In genomic region chr12:69115099-69115498, GRCh38 we compare ENCODE assay signal across 35 cellular contexts.
"Had no signal": no experiment of that assay in that cellular context is flagged by ENCODE, and none has a peak within 500 bp of the region (broad histone marks: within the 10 kb centered on the region; RNA-seq: fewer than 3 reads in every experiment).

No MANE protein-coding gene starts in this region.

- DNase-seq: Karpas-422, Kasumi-1, MG63, MM.1S, MV-4-11, NCI-H1048, NCI-H1092, NCI-H1092 treated with DMSO at 0.1 percent for 48 hours, NCI-H1105, NCI-H1105 treated with DMSO at 0.1 percent for 48 hours, NCI-H1417, NCI-H1417 treated with DMSO at 0.1 percent for 48 hours, NCI-H1436, NCI-H1436 treated with DMSO at 0.1 percent for 48 hours, NCI-H146, NCI-H1694, NCI-H1694 treated with DMSO at 0.1 percent for 48 hours, NCI-H187, NCI-H187 treated with DMSO at 0.1 percent for 48 hours, NCI-H1930, NCI-H2029, NCI-H2029 treated with DMSO at 0.1 percent for 48 hours, NCI-H2081, NCI-H2081 treated with DMSO at 0.1 percent for 48 hours, NCI-H2107, NCI-H2171, NCI-H2171 treated with DMSO at 0.1 percent for 48 hours, NCI-H2227 treated with DMSO at 0.1 percent for 48 hours, NCI-H226, NCI-H345, NCI-H446, NCI-H446 treated with DMSO at 0.1 percent for 48 hours, NCI-H510A, NCI-H510A treated with DMSO at 0.1 percent for 48 hours, NCI-H524 had no signal

- H3K36me3 ChIP-seq: MG63 had no signal

- H3K4me3 ChIP-seq: MG63 had no signal

- H3K27me3 ChIP-seq: MG63 had no signal

- H3K9me3 ChIP-seq: MG63 had no signal
